In the genomic region with DNA sequence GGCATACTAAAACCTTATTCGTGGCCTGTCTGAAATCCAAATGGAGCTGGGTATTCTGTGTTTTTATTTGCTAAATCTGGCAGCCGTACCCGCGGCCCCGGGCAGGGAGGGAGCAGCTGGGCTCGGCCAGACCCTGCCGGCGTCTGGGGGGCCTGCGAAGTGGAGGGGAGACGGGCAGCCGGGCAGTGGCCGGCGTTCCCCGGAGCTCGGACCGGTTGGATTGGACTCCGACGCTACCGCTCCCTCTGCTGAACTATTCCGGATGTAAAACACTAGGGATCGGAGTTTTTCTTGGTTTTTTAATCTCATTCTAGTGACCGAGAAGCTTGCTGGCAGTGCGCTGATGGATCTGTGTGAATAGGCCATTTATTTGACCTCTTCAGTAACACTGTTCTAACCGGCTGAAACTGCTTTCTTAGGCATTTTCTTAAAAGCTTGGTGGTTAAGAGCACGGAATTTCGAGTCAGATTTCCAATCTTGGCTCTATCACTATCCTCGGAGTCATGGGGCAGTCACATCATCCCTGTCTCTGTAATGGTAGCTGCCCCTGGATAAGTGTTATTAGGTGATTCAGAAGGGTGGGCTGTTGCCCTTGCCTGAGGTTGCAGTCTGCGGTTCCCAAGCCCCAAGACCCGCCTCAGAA, we compare ENCODE assay signal across 8 cellular contexts. TPM values are rescaled to one million over a fixed set of nuclear protein-coding genes. Genes with fewer than 3 reads are reported as not detected.
DNase-seq lines count a peak whose midpoint lies in the region; ATAC-seq and TF ChIP-seq lines count a peak whose summit lies in the region.

No MANE protein-coding gene starts in this region.

- DNase-seq in DMS 273 (lab: John Stamatoyannopoulos, UW; ENCODE audit: unreplicated experiment) (peak; percentile 59), DMS 273 treated with DMSO at 0.1 percent for 48 hours (lab: John Stamatoyannopoulos, UW) (no peak), HS-5 (ENCODE audit: low read depth) (peak; percentile 31), heart right ventricle (peak; percentile 22 to 29), progenitor cell of endocrine pancreas (ENCODE audit: low spot score, unreplicated experiment) (no peak), hippocampal formation (lab: John Stamatoyannopoulos, UW) (no peak)
- DNase-seq in activated naive CD4-positive, alpha-beta T cell treated with anti-CD3 and anti-CD28 coated beads, Interleukin-2, amount 50 U/mL, for 72 hours (ENCODE audit: low spot score in 2 of 2) = no peak

- peak overlapping the region; percentile 62 to 99 (median 94) for H3K4me3 ChIP-seq in heart right ventricle

- peak overlapping the region; percentile 95 to 96 for H3K27ac Mint-ChIP-seq in activated naive CD4-positive, alpha-beta T cell treated with anti-CD3 and anti-CD28 coated beads, Interleukin-2, amount 50 U/mL, for 72 hours
- H3K27ac Mint-ChIP-seq in progenitor cell of endocrine pancreas = peak overlapping the region; percentile 94

- H3K9me3 ChIP-seq in heart right ventricle = no peaks in the 10 kb centered on the region

- no peaks in the 10 kb centered on the region for H3K27me3 Mint-ChIP-seq in progenitor cell of endocrine pancreas

- no peaks in the 10 kb centered on the region for H3K27me3 ChIP-seq in heart right ventricle

- TF ChIP-seq CTCF in heart right ventricle (IDR thresholded peaks at IDR 0.05) (no peak), progenitor cell of endocrine pancreas (IDR thresholded peaks at IDR 0.05; ENCODE audit: unreplicated experiment) (no peak)

- H3K9me3 Mint-ChIP-seq in activated naive CD4-positive, alpha-beta T cell treated with anti-CD3 and anti-CD28 coated beads, Interleukin-2, amount 50 U/mL, for 72 hours = no peaks in the 10 kb centered on the region
- no peaks in the 10 kb centered on the region for H3K9me3 Mint-ChIP-seq in progenitor cell of endocrine pancreas (ENCODE audit: low read depth)

- peak overlapping the region; percentile 84 to 100 (median 96) for H3K27ac ChIP-seq in heart right ventricle

- H3K36me3 Mint-ChIP-seq in activated naive CD4-positive, alpha-beta T cell treated with anti-CD3 and anti-CD28 coated beads, Interleukin-2, amount 50 U/mL, for 72 hours = peaks cover 30 to 38% of the 10 kb centered on the region in 2 donors
- H3K36me3 Mint-ChIP-seq in progenitor cell of endocrine pancreas (ENCODE audit: insufficient read depth) = peaks cover 9% of the 10 kb centered on the region

- WGBS in heart right ventricle, 2 donors = 2% methylated on average over 29 of the region's 29 CpGs

- intact Hi-C loops in heart right ventricle (cut with DNase I) = loop anchor here in 5 of 10 donors (5.0 to 10.0 kb wide), 3 partner anchors 42 to 194 kb away; partner anchors contain the start of gene INPP4A (in 1 of the 5)

- ATAC-seq in activated naive CD4-positive, alpha-beta T cell treated with anti-CD3 and anti-CD28 coated beads, Interleukin-2, amount 50 U/mL, for 72 hours = peak; percentile 2 to 3
- ATAC-seq in heart right ventricle (peak; percentile 12 to 66 (median 33)), HG02623 (IDR thresholded peaks at IDR 0.05; ENCODE audit: unreplicated experiment) (no peak)

- peaks cover 0 to 46% (median 25%) of the 10 kb centered on the region in 9 donors for H3K36me3 ChIP-seq in heart right ventricle

- peaks cover 35% of the 10 kb centered on the region for H3K4me1 Mint-ChIP-seq in progenitor cell of endocrine pancreas (ENCODE audit: low read depth)

- H3K4me3 Mint-ChIP-seq in progenitor cell of endocrine pancreas (ENCODE audit: low read depth) = peak overlapping the region; percentile 85

- H3K4me1 ChIP-seq in heart right ventricle = peaks cover 16 to 65% (median 54%) of the 10 kb centered on the region in 9 donors

RNA-seq across cellular contexts. Expression of gene UNC50, which starts 0.7 kb away (rescaled TPM):
- 10 to 100 TPM; 21.6 to 23.8 TPM for total RNA-seq in activated naive CD4-positive, alpha-beta T cell treated with anti-CD3 and anti-CD28 coated beads, Interleukin-2, amount 50 U/mL, for 72 hours
- total RNA-seq in heart right ventricle (10 to 100 TPM; 21.3 to 34.2 (median 25.3) TPM), progenitor cell of endocrine pancreas (39.3 and 43.4 TPM in 2 replicates)
- 10 to 100 TPM; 30.4 to 58.4 TPM for polyA plus RNA-seq in heart right ventricle

RNA-seq across cellular contexts. Expression of gene COA5, which starts 0.8 kb away (rescaled TPM):
- total RNA-seq in activated naive CD4-positive, alpha-beta T cell treated with anti-CD3 and anti-CD28 coated beads, Interleukin-2, amount 50 U/mL, for 72 hours = 10 to 100 TPM; 25.0 to 30.3 TPM
- total RNA-seq in heart right ventricle (10 to 100 TPM; 20.2 to 33.8 (median 26.0) TPM), progenitor cell of endocrine pancreas (45.2 TPM in 2 replicates)
- polyA plus RNA-seq in heart right ventricle = 10 to 100 TPM; 22.6 to 61.2 TPM

Comparison
In these comparisons a context has a peak if more than half of its experiments do, and no peak if none do; other contexts are left out.
1. DNase-seq: peak in DMS 273 (single experiment), HS-5 (single experiment) and heart right ventricle (2 of 2); none in DMS 273 treated with DMSO at 0.1 percent for 48 hours (single experiment), activated naive CD4-positive, alpha-beta T cell treated with anti-CD3 and anti-CD28 coated beads, Interleukin-2, amount 50 U/mL, for 72 hours (0 of 2), progenitor cell of endocrine pancreas (single experiment) and hippocampal formation (0 of 2).